8 cellular contexts compared by ENCODE assay signal in the genomic region with DNA sequence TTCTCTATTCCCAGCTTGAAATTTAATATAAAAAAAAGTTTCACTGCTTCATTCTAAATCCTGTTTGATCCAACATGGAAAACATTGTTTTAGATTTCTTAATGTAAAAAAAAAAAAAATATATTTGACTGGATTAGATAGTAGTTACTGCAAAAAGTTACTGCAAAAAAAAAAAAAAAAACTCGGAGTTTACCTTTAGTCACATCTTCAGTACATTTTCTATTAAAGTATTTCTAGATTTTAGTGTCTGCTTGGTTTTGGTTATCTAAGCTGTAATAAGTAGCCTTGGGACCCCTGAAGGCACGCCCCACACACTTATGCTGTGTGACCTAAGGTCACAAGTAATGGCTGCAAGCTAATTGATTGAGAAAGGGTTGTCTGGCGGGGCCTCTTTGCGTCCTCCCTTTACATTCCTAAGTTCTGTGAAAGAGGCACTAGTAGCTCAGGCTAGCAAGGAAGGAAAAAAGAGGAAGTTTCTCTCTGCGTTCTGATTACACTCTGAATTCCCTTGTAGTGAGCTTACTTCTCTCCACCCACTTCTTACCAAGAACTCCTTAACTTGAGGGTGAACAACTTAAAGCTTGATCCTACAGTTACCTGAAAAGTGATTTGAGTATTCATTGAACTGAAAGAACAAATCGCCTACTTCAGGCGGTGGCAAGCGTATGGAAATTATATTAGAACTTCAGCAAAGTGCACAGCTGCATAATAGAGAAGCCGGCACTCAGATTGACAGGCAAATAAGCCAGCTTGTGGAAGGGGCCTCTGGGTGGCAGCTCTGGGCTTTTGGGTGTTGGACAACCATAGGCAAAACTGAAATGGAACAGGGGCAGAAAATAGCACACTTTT.
DNase-seq lines count a peak whose midpoint lies in the region; ATAC-seq and TF ChIP-seq lines count a peak whose summit lies in the region.

No MANE protein-coding gene starts in this region.

- H3K4me3 ChIP-seq in heart left ventricle (peak overlapping the region; percentile 6 to 63 (median 48)), trophoblast cell (ENCODE audit: low read depth, low read length) (no peak overlapping the region)

- no peak overlapping the region for H3K18ac ChIP-seq in trophoblast cell (ENCODE audit: low read length)

- H3K9ac ChIP-seq in trophoblast cell (ENCODE audit: low read length), result no peak overlapping the region

- TF ChIP-seq POLR2A in heart left ventricle (IDR thresholded peaks at IDR 0.05), result no peak

- H2BK5ac ChIP-seq in trophoblast cell (ENCODE audit: low read depth, low read length, poor library complexity), result peak overlapping the region; percentile 83

- no peaks in the 10 kb centered on the region for H3K79me2 ChIP-seq in trophoblast cell (ENCODE audit: control insufficient read depth, insufficient read depth, low read length, poor library complexity)

- TF ChIP-seq CTCF in 22Rv1 (IDR thresholded peaks at IDR 0.05) (peak; percentile 50), heart left ventricle (IDR thresholded peaks at IDR 0.05) (peak in 9 of 12 donors; percentile 15 to 59 (median 42))

- no peak overlapping the region for H2AK5ac ChIP-seq in trophoblast cell (ENCODE audit: low read length)

- H4K8ac ChIP-seq in trophoblast cell (ENCODE audit: low read depth, low read length), result no peak overlapping the region

- peak in 74 of 76 experiments; percentile 16 to 89 (median 70) for DNase-seq in HUDEP-2 (lab: John Stamatoyannopoulos, UW; ENCODE audit: unreplicated experiment in 76 of 76)
- DNase-seq in activated CD8-positive, alpha-beta T cell treated with anti-CD3 and anti-CD28 coated beads, Interleukin-2, amount 10 ng/mL, durations not matched to agents 7 days and 5 days, result peak; percentile 21
- peak; percentile 67 to 78 (median 71) for DNase-seq in heart left ventricle
- DNase-seq in trophoblast cell, result peak; percentile 3 to 27
- no peak for DNase-seq in central memory CD4-positive, alpha-beta T cell
- DNase-seq in germinal center (ENCODE audit: low spot score), result no peak

- WGBS in heart left ventricle, 4 donors, result 21 to 32% (median 24%) methylated on average over 9 of the region's 9 CpGs
- no CpG with 5 or more reads among the region's 9 CpGs for WGBS in trophoblast cell (ENCODE audit: extremely low coverage, insufficient coverage, insufficient read length)

- H3K4me2 ChIP-seq in trophoblast cell (ENCODE audit: low read length), result peak overlapping the region; percentile 50

- no peak overlapping the region for H3K4me3 Mint-ChIP-seq in activated CD8-positive, alpha-beta T cell treated with anti-CD3 and anti-CD28 coated beads, Interleukin-2, amount 10 ng/mL, durations not matched to agents 7 days and 5 days

- CTCF ChIA-PET in activated CD8-positive, alpha-beta T cell treated with anti-CD3 and anti-CD28 coated beads, Interleukin-2, amount 10 ng/mL, durations not matched to agents 7 days and 5 days (lab: Charles Lee), result no interaction called here

- H2BK12ac ChIP-seq in trophoblast cell (ENCODE audit: low read length), result no peak overlapping the region

- no peak overlapping the region for H3K4ac ChIP-seq in trophoblast cell (ENCODE audit: low read depth, low read length)

- no peak overlapping the region for H4K12ac ChIP-seq in trophoblast cell (ENCODE audit: low read depth, low read length)

- no peaks in the 10 kb centered on the region for H3K36me3 Mint-ChIP-seq in activated CD8-positive, alpha-beta T cell treated with anti-CD3 and anti-CD28 coated beads, Interleukin-2, amount 10 ng/mL, durations not matched to agents 7 days and 5 days (ENCODE audit: low read depth)

- H4K91ac ChIP-seq in trophoblast cell (ENCODE audit: low read depth, low read length), result peak overlapping the region; percentile 66

- H3K36me3 ChIP-seq in heart left ventricle (no peaks in the 10 kb centered on the region), trophoblast cell (ENCODE audit: control insufficient read depth in 1 of 2, insufficient read depth in 2 of 2, low read length in 2 of 2) (no peaks in the 10 kb centered on the region)

- intact Hi-C loops in heart left ventricle (cut with DNase I), result loop anchor here in 8 of 10 donors (2.0 to 10.0 kb wide), 8 partner anchors 109 to 227 kb away; no protein-coding TSS in a partner anchor

- H3K27me3 ChIP-seq in heart left ventricle (no peaks in the 10 kb centered on the region), trophoblast cell (ENCODE audit: insufficient read depth, low read length) (no peaks in the 10 kb centered on the region)

- peak; percentile 63 for ATAC-seq in GM18861 (IDR thresholded peaks at IDR 0.05; ENCODE audit: unreplicated experiment)
- no peak for ATAC-seq in activated CD8-positive, alpha-beta T cell treated with anti-CD3 and anti-CD28 coated beads, Interleukin-2, amount 10 ng/mL, durations not matched to agents 7 days and 5 days
- peak; percentile 89 to 95 (median 93) for ATAC-seq in heart left ventricle

- peak overlapping the region; percentile 76 for H3K27ac ChIP-seq in 22Rv1
- H3K27ac ChIP-seq in heart left ventricle, result peak overlapping the region in 11 of 12 donors; percentile 31 to 80 (median 69)
- H3K27ac ChIP-seq in trophoblast cell (ENCODE audit: low read depth, low read length), result peak overlapping the region; percentile 89

- POLR2A ChIA-PET in activated CD8-positive, alpha-beta T cell treated with anti-CD3 and anti-CD28 coated beads, Interleukin-2, amount 10 ng/mL, durations not matched to agents 7 days and 5 days (lab: Charles Lee), result no interaction called here

- H3K4me1 ChIP-seq in heart left ventricle, result peaks cover 0 to 23% (median 0%) of the 10 kb centered on the region in 12 donors
- peaks cover 0 to 5% of the 10 kb centered on the region in 2 experiments for H3K4me1 ChIP-seq in trophoblast cell (ENCODE audit: control insufficient read depth in 1 of 2, insufficient read depth in 2 of 2, low read length in 2 of 2)

- H3K9me3 ChIP-seq in heart left ventricle, result peaks cover 0 to 11% (median 0%) of the 10 kb centered on the region in 12 donors
- no peaks in the 10 kb centered on the region for H3K9me3 ChIP-seq in trophoblast cell (ENCODE audit: insufficient read depth, low read depth, low read length)

- peak overlapping the region; percentile 44 for H3K14ac ChIP-seq in trophoblast cell (ENCODE audit: low read length)

- H3K23ac ChIP-seq in trophoblast cell (ENCODE audit: low read length), result no peak overlapping the region

- no peak overlapping the region for H2AFZ ChIP-seq in trophoblast cell (ENCODE audit: insufficient read depth, low read length, poor library complexity)

- H3K4me1 Mint-ChIP-seq in activated CD8-positive, alpha-beta T cell treated with anti-CD3 and anti-CD28 coated beads, Interleukin-2, amount 10 ng/mL, durations not matched to agents 7 days and 5 days (ENCODE audit: low read depth), result no peaks in the 10 kb centered on the region

- peaks cover 6% of the 10 kb centered on the region for H3K9me3 Mint-ChIP-seq in activated CD8-positive, alpha-beta T cell treated with anti-CD3 and anti-CD28 coated beads, Interleukin-2, amount 10 ng/mL, durations not matched to agents 7 days and 5 days (ENCODE audit: insufficient read depth)

- peaks cover 7% of the 10 kb centered on the region for H3K27me3 Mint-ChIP-seq in activated CD8-positive, alpha-beta T cell treated with anti-CD3 and anti-CD28 coated beads, Interleukin-2, amount 10 ng/mL, durations not matched to agents 7 days and 5 days (ENCODE audit: low read depth)

- H3K27ac Mint-ChIP-seq in activated CD8-positive, alpha-beta T cell treated with anti-CD3 and anti-CD28 coated beads, Interleukin-2, amount 10 ng/mL, durations not matched to agents 7 days and 5 days, result no peak overlapping the region

- peak overlapping the region; percentile 53 for H2BK120ac ChIP-seq in trophoblast cell (ENCODE audit: insufficient read depth, low read length, poor library complexity)

- H3K79me1 ChIP-seq in trophoblast cell (ENCODE audit: low read length), result peaks cover 5% of the 10 kb centered on the region

Comparison
In these comparisons a context has a peak if more than half of its experiments do, and no peak if none do; other contexts are left out.
1. DNase-seq: peak in HUDEP-2 (74 of 76), activated CD8-positive, alpha-beta T cell treated with anti-CD3 and anti-CD28 coated beads, Interleukin-2, amount 10 ng/mL, durations not matched to agents 7 days and 5 days (single experiment), heart left ventricle (5 of 5) and trophoblast cell (2 of 2); none in central memory CD4-positive, alpha-beta T cell (single experiment) and germinal center (single experiment).
2. Peak in every context shown above with its lines, with median percentiles within 50 percentile points of each other: H3K27ac ChIP-seq.